In genomic region chr20:63641146-63641791, GRCh38 we compare ENCODE assay signal across 8 cellular contexts. TPM values are rescaled to one million over a fixed set of nuclear protein-coding genes. Genes with fewer than 3 reads are reported as not detected.
DNase-seq lines count a peak whose midpoint lies in the region; ATAC-seq and TF ChIP-seq lines count a peak whose summit lies in the region.

No MANE protein-coding gene starts in this region.

- peak overlapping the region; percentile 46 to 69 (median 67); a peak in 19 of 22 replicates for H3K9ac ChIP-seq in BLaER1 treated with 17β-estradiol and CSF1 and Interleukin-3, amounts not matched to agents 10 nM and 100 nM

- 0 out of 22 replicates have a peak, but pooled peaks cover 0 to 7% (median 0%) of the 10 kb centered on the region in 11 experiments for H3K27me3 ChIP-seq in BLaER1 treated with 17β-estradiol and CSF1 and Interleukin-3, amounts not matched to agents 10 nM and 100 nM
- H3K27me3 ChIP-seq in MG63, result no peaks in the 10 kb centered on the region

- H3K4me3 Mint-ChIP-seq in T-helper 17 cell, result peak overlapping the region; percentile 90
- H3K4me3 Mint-ChIP-seq in natural killer cell treated with Interleukin-12 subunit alpha and Interleukin-12 subunit beta and Interleukin-15 and Interleukin-18, amount 100 ng/mL, for 72 hours, result no peak overlapping the region
- H3K4me3 Mint-ChIP-seq in mesothelial cell of epicardium, result no peak overlapping the region

- no peaks in the 10 kb centered on the region for H3K9me3 Mint-ChIP-seq in natural killer cell treated with Interleukin-12 subunit alpha and Interleukin-12 subunit beta and Interleukin-15 and Interleukin-18, amount 100 ng/mL, for 72 hours
- H3K9me3 Mint-ChIP-seq in mesothelial cell of epicardium, result no peaks in the 10 kb centered on the region

- H3K4me2 ChIP-seq in BLaER1 treated with 17β-estradiol and CSF1 and Interleukin-3, amounts not matched to agents 10 nM and 100 nM, result peak overlapping the region; percentile 86 to 96 (median 91)

- DNase-seq in T-helper 17 cell, result peak; percentile 35 to 44 (median 37)
- peak; percentile 39 for DNase-seq in effector CD8-positive, alpha-beta T cell (lab: John Stamatoyannopoulos, UW)
- no peak for DNase-seq in natural killer cell treated with Interleukin-12 subunit alpha and Interleukin-12 subunit beta and Interleukin-15 and Interleukin-18, amount 100 ng/mL, for 72 hours (ENCODE audit: low spot score)
- DNase-seq in mucosa of gallbladder (ENCODE audit: low spot score), result no peak
- DNase-seq in mesothelial cell of epicardium (ENCODE audit: low spot score in 2 of 2, unreplicated experiment in 2 of 2), result no peak
- no peak for DNase-seq in MG63

- H3K36me3 ChIP-seq in BLaER1 treated with 17β-estradiol and CSF1 and Interleukin-3, amounts not matched to agents 10 nM and 100 nM, result peaks cover 0 to 22% (median 0%) of the 10 kb centered on the region in 11 experiments; a peak in 14 of 22 replicates
- H3K36me3 ChIP-seq in MG63, result peaks cover 3% of the 10 kb centered on the region; the same call in 1 of the 2 replicates

- H3K9me3 ChIP-seq in BLaER1 treated with 17β-estradiol and CSF1 and Interleukin-3, amounts not matched to agents 10 nM and 100 nM (replicated peaks in 1 of 11), result no peaks in the 10 kb centered on the region
- H3K9me3 ChIP-seq in T-helper 17 cell (ENCODE audit: control insufficient read depth, low read length, poor library complexity, severe bottlenecking) (no peaks in the 10 kb centered on the region), MG63 (no peaks in the 10 kb centered on the region)

- peak overlapping the region; percentile 42 to 68 (median 52); a peak in 18 of 20 replicates for H3K4me3 ChIP-seq in BLaER1 treated with 17β-estradiol and CSF1 and Interleukin-3, amounts not matched to agents 10 nM and 100 nM
- H3K4me3 ChIP-seq in MG63, result no peak overlapping the region

- H3K36me3 Mint-ChIP-seq in T-helper 17 cell (ENCODE audit: low read depth) (peaks cover 6% of the 10 kb centered on the region), mesothelial cell of epicardium (no peaks in the 10 kb centered on the region)
- H3K36me3 Mint-ChIP-seq in natural killer cell treated with Interleukin-12 subunit alpha and Interleukin-12 subunit beta and Interleukin-15 and Interleukin-18, amount 100 ng/mL, for 72 hours, result no peaks in the 10 kb centered on the region

- peaks cover 44 to 73% (median 52%) of the 10 kb centered on the region in 10 experiments for H3K4me1 ChIP-seq in BLaER1 treated with 17β-estradiol and CSF1 and Interleukin-3, amounts not matched to agents 10 nM and 100 nM

- TF ChIP-seq CTCF in mesothelial cell of epicardium (IDR thresholded peaks at IDR 0.05; ENCODE audit: unreplicated experiment), result no peak

- peak overlapping the region; percentile 41 for H3K27ac Mint-ChIP-seq in T-helper 17 cell
- H3K27ac Mint-ChIP-seq in natural killer cell treated with Interleukin-12 subunit alpha and Interleukin-12 subunit beta and Interleukin-15 and Interleukin-18, amount 100 ng/mL, for 72 hours, result no peak overlapping the region
- H3K27ac Mint-ChIP-seq in mesothelial cell of epicardium, result no peak overlapping the region

- H3K4me1 Mint-ChIP-seq in T-helper 17 cell (peaks cover 26% of the 10 kb centered on the region), mesothelial cell of epicardium (peaks cover 5% of the 10 kb centered on the region)
- H3K4me1 Mint-ChIP-seq in natural killer cell treated with Interleukin-12 subunit alpha and Interleukin-12 subunit beta and Interleukin-15 and Interleukin-18, amount 100 ng/mL, for 72 hours (ENCODE audit: low read depth in 2 of 2), result peaks cover 18 to 19% of the 10 kb centered on the region in 2 donors

- H3K27me3 Mint-ChIP-seq in T-helper 17 cell (no peaks in the 10 kb centered on the region), mesothelial cell of epicardium (ENCODE audit: low read depth) (no peaks in the 10 kb centered on the region)
- H3K27me3 Mint-ChIP-seq in natural killer cell treated with Interleukin-12 subunit alpha and Interleukin-12 subunit beta and Interleukin-15 and Interleukin-18, amount 100 ng/mL, for 72 hours, result peaks cover 0 to 3% of the 10 kb centered on the region in 2 donors

- peaks cover 0 to 17% (median 4%) of the 10 kb centered on the region in 11 experiments; a peak in 10 of 22 replicates for H4K20me1 ChIP-seq in BLaER1 treated with 17β-estradiol and CSF1 and Interleukin-3, amounts not matched to agents 10 nM and 100 nM

- peak overlapping the region in 10 of 11 experiments; percentile 48 to 76 (median 65); a peak in 17 of 22 replicates for H3K27ac ChIP-seq in BLaER1 treated with 17β-estradiol and CSF1 and Interleukin-3, amounts not matched to agents 10 nM and 100 nM

- ATAC-seq in HG02642 (IDR thresholded peaks at IDR 0.05; ENCODE audit: poor library complexity, unreplicated experiment) (peak; percentile 36), T-helper 17 cell (peak; percentile 32)
- peak; percentile 57 to 70 for ATAC-seq in natural killer cell treated with Interleukin-12 subunit alpha and Interleukin-12 subunit beta and Interleukin-15 and Interleukin-18, amount 100 ng/mL, for 72 hours

RNA-seq across cellular contexts. Expression of gene STMN3, which starts 12.0 kb away (rescaled TPM):
- total RNA-seq in T-helper 17 cell (10 to 100 TPM; 51.0 to 67.4 TPM), mucosa of gallbladder (11.1 TPM), mesothelial cell of epicardium (29.9 to 34.1 TPM (median 32.1 TPM) in 3 replicates)
- total RNA-seq in natural killer cell treated with Interleukin-12 subunit alpha and Interleukin-12 subunit beta and Interleukin-15 and Interleukin-18, amount 100 ng/mL, for 72 hours, result 1 to 10 TPM in 1 of 2 donors, under 1 TPM in 1; 0.88 to 3.2 TPM
- 71.2 and 98.0 TPM in 2 replicates for total RNA-seq in MG63 (2014; rRNA removed; shearing (Covaris generic); ENCODE audit: low replicate concordance)

RNA-seq across cellular contexts. Expression of gene GMEB2, which starts 14.4 kb away (rescaled TPM):
- 10 to 100 TPM; 17.3 to 21.0 TPM for total RNA-seq in T-helper 17 cell
- 10 to 100 TPM; 14.7 to 15.5 TPM for total RNA-seq in natural killer cell treated with Interleukin-12 subunit alpha and Interleukin-12 subunit beta and Interleukin-15 and Interleukin-18, amount 100 ng/mL, for 72 hours
- total RNA-seq in mucosa of gallbladder, result 12.1 TPM
- total RNA-seq in mesothelial cell of epicardium, result 16.1 to 17.2 TPM (median 17.0 TPM) in 3 replicates
- 27.7 and 33.2 TPM in 2 replicates for total RNA-seq in MG63 (2014; rRNA removed; shearing (Covaris generic); ENCODE audit: low replicate concordance)

RNA-seq across cellular contexts. Expression of gene RTEL1, which starts 16.8 kb away (rescaled TPM):
- total RNA-seq in T-helper 17 cell, result 10 to 100 TPM; 30.7 to 35.0 TPM
- 10 to 100 TPM; 32.3 to 76.9 TPM for total RNA-seq in natural killer cell treated with Interleukin-12 subunit alpha and Interleukin-12 subunit beta and Interleukin-15 and Interleukin-18, amount 100 ng/mL, for 72 hours
- total RNA-seq in mucosa of gallbladder, result 30.2 TPM
- total RNA-seq in mesothelial cell of epicardium, result 38.7 to 45.2 TPM (median 42.2 TPM) in 3 replicates
- 13.4 and 22.7 TPM in 2 replicates for total RNA-seq in MG63 (2014; rRNA removed; shearing (Covaris generic); ENCODE audit: low replicate concordance)

RNA-seq across cellular contexts. Expression of gene TNFRSF6B, which starts 55.2 kb away (rescaled TPM):
- total RNA-seq in T-helper 17 cell (not detected), mucosa of gallbladder (3.2 TPM), mesothelial cell of epicardium (1.6 TPM in 1 of 3 replicates, not detected in the others)
- total RNA-seq in natural killer cell treated with Interleukin-12 subunit alpha and Interleukin-12 subunit beta and Interleukin-15 and Interleukin-18, amount 100 ng/mL, for 72 hours, result not detected
- total RNA-seq in MG63 (2014; rRNA removed; shearing (Covaris generic); ENCODE audit: low replicate concordance), result not detected in 2 replicates

Comparison
In these comparisons a context has a peak if more than half of its experiments do, and no peak if none do; other contexts are left out.
1. DNase-seq: peak in T-helper 17 cell (3 of 3) and effector CD8-positive, alpha-beta T cell (single experiment); none in natural killer cell treated with Interleukin-12 subunit alpha and Interleukin-12 subunit beta and Interleukin-15 and Interleukin-18, amount 100 ng/mL, for 72 hours (single experiment), mucosa of gallbladder (single experiment), mesothelial cell of epicardium (0 of 2) and MG63 (single experiment).
2. Peak in every context shown above with its lines, with median percentiles within 50 percentile points of each other: ATAC-seq.